In the genomic region with DNA sequence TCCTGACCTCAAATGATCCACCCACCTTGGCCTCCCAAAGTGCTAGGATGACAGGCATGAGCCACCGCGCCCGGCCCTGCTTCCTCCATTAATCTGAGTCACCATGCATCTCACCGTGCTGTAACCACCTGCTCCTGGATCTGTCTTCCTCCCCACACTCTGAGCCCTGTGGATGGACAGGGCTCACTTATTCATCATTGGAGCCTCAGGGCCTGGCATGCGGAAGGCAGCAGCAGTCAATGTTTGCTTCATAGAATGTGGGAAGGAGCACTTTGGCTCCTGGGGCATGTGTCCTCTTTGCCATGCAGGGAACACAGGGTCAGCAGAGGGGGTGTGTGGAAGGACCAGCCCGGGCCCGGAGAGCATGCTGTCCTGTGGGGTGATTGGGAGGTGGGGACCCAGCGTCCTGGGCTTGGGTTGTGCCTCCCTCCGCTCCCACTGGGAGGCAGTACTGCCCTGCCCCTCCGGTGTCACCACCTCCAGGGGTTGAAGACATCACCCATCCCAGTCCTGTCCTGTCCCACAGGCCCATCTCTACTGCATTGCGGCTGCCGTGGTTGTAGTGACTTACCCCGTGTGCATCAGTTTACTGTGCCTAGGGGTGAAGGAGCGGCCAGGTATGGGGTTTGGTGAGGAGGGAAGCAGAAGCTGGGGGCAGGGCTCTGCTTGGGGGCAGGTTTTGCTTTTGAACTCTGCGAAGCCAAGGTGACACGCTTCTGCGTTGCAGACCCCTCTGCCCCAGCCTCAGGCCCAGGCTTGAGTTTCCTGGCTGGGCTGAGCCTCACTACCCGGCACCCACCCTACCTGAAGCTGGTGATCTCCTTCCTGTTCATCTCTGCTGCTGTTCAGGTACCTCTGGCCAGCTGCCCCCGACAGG, we compare ENCODE assay signal across 8 cellular contexts. TPM values are rescaled to one million over a fixed set of nuclear protein-coding genes. Genes with fewer than 3 reads are reported as not detected.
DNase-seq lines count a peak whose midpoint lies in the region; ATAC-seq, FAIRE-seq and TF ChIP-seq lines count a peak whose summit lies in the region.

No MANE protein-coding gene starts in this region.

- H3K9ac ChIP-seq in astrocyte (ENCODE audit: low read length): no peak overlapping the region

- no peaks in the 10 kb centered on the region for H3K9me3 Mint-ChIP-seq in IgD-negative memory B cell
- H3K9me3 Mint-ChIP-seq in astrocyte (ENCODE audit: unreplicated experiment): no peaks in the 10 kb centered on the region
- H3K9me3 Mint-ChIP-seq in naive thymus-derived CD4-positive, alpha-beta T cell: no peaks in the 10 kb centered on the region

- no peak for FAIRE-seq in astrocyte (lab: Jason Lieb, UNC)

- DNase-seq in EH (ENCODE audit: low read depth): peak; percentile 22
- no peak for DNase-seq in astrocyte (ENCODE audit: low read depth)
- DNase-seq in naive thymus-derived CD4-positive, alpha-beta T cell: no peak
- DNase-seq in NCI-H748 treated with DMSO at 0.1 percent for 48 hours (lab: John Stamatoyannopoulos, UW): no peak
- no peak for DNase-seq in activated CD4-positive, CD25-positive, alpha-beta regulatory T cell (lab: John Stamatoyannopoulos, UW)

- no peak overlapping the region for H3K4me2 ChIP-seq in astrocyte (ENCODE audit: low read length)

- no peaks in the 10 kb centered on the region for H4K20me1 ChIP-seq in astrocyte (ENCODE audit: insufficient read depth, low read length)

- no peak overlapping the region for H2AFZ ChIP-seq in astrocyte (ENCODE audit: low read depth, low read length)

- no peaks in the 10 kb centered on the region for H3K9me3 ChIP-seq in astrocyte (ENCODE audit: insufficient read depth, low read depth, low read length)
- H3K9me3 ChIP-seq in naive thymus-derived CD4-positive, alpha-beta T cell (ENCODE audit: control insufficient read depth in 2 of 3, low read length in 3 of 3): no peaks in the 10 kb centered on the region

- POLR2A ChIA-PET in naive thymus-derived CD4-positive, alpha-beta T cell (lab: Charles Lee): no interaction called here

- CTCF ChIA-PET in naive thymus-derived CD4-positive, alpha-beta T cell (lab: Charles Lee): no interaction called here

- H3K4me1 Mint-ChIP-seq in IgD-negative memory B cell (no peaks in the 10 kb centered on the region), astrocyte (ENCODE audit: low read depth, unreplicated experiment) (peaks cover 4% of the 10 kb centered on the region)
- H3K4me1 Mint-ChIP-seq in naive thymus-derived CD4-positive, alpha-beta T cell: peaks cover 0 to 9% (median 0%) of the 10 kb centered on the region in 7 donors

- no peak for TF ChIP-seq CTCF in astrocyte (IDR thresholded peaks at IDR 0.05; ENCODE audit: insufficient read depth, low read depth, low read length)

- intact Hi-C loops in naive thymus-derived CD4-positive, alpha-beta T cell (cut with micrococcal nuclease): loop anchor here in 1 of 2 donors (1.0 kb wide), 1 partner anchor 63 kb away; the partner anchor contains the start of gene TP53I3

- peak; percentile 45 for ATAC-seq in naive thymus-derived CD4-positive, alpha-beta T cell
- no peak for ATAC-seq in GM18519 (IDR thresholded peaks at IDR 0.05; ENCODE audit: low FRiP score, unreplicated experiment)
- ATAC-seq in GM19455 (IDR thresholded peaks at IDR 0.05; ENCODE audit: unreplicated experiment): no peak

- H3K4me1 ChIP-seq in astrocyte (ENCODE audit: insufficient read depth, low read length): peaks cover 2% of the 10 kb centered on the region
- no peaks in the 10 kb centered on the region for H3K4me1 ChIP-seq in naive thymus-derived CD4-positive, alpha-beta T cell (ENCODE audit: control insufficient read depth in 2 of 2, insufficient read depth in 2 of 2, low read length in 2 of 2)

- peaks cover 2% of the 10 kb centered on the region for H3K36me3 ChIP-seq in astrocyte (ENCODE audit: insufficient read depth, low read length)
- H3K36me3 ChIP-seq in naive thymus-derived CD4-positive, alpha-beta T cell (ENCODE audit: control insufficient read depth in 2 of 3, insufficient read depth in 3 of 3, low read length in 3 of 3): peaks cover 0 to 37% (median 0%) of the 10 kb centered on the region in 3 experiments

- H3K4me3 Mint-ChIP-seq in IgD-negative memory B cell (no peak overlapping the region), astrocyte (ENCODE audit: unreplicated experiment) (no peak overlapping the region)
- no peak overlapping the region for H3K4me3 Mint-ChIP-seq in naive thymus-derived CD4-positive, alpha-beta T cell

- H3K27me3 Mint-ChIP-seq in IgD-negative memory B cell: no peaks in the 10 kb centered on the region
- no peaks in the 10 kb centered on the region for H3K27me3 Mint-ChIP-seq in astrocyte (ENCODE audit: low read depth, unreplicated experiment)
- H3K27me3 Mint-ChIP-seq in naive thymus-derived CD4-positive, alpha-beta T cell: no peaks in the 10 kb centered on the region

- H3K79me2 ChIP-seq in astrocyte (ENCODE audit: insufficient read depth, low read length): no peaks in the 10 kb centered on the region

- H3K4me3 ChIP-seq in astrocyte (ENCODE audit: insufficient read depth, low read depth, low read length): no peak overlapping the region
- H3K4me3 ChIP-seq in naive thymus-derived CD4-positive, alpha-beta T cell (ENCODE audit: low read length): no peak overlapping the region

- no peak overlapping the region for H3K27ac ChIP-seq in astrocyte (ENCODE audit: low read depth, low read length)
- no peak overlapping the region for H3K27ac ChIP-seq in naive thymus-derived CD4-positive, alpha-beta T cell (ENCODE audit: low read depth, low read length)

- no peaks in the 10 kb centered on the region for H3K27me3 ChIP-seq in astrocyte (ENCODE audit: insufficient read depth, low read length)
- no peaks in the 10 kb centered on the region for H3K27me3 ChIP-seq in naive thymus-derived CD4-positive, alpha-beta T cell (ENCODE audit: control insufficient read depth in 2 of 2, insufficient read depth in 2 of 2, low read length in 2 of 2)

- H3K36me3 Mint-ChIP-seq in IgD-negative memory B cell: peaks cover 7% of the 10 kb centered on the region
- peaks cover 10% of the 10 kb centered on the region for H3K36me3 Mint-ChIP-seq in astrocyte (ENCODE audit: low read depth, unreplicated experiment)
- H3K36me3 Mint-ChIP-seq in naive thymus-derived CD4-positive, alpha-beta T cell: peaks cover 0 to 17% (median 11%) of the 10 kb centered on the region in 5 donors

- peak overlapping the region in 2 of 3 donors; percentile 6 to 63 for H3K27ac Mint-ChIP-seq in IgD-negative memory B cell
- H3K27ac Mint-ChIP-seq in astrocyte (ENCODE audit: unreplicated experiment): peak overlapping the region; percentile 24
- H3K27ac Mint-ChIP-seq in naive thymus-derived CD4-positive, alpha-beta T cell: no peak overlapping the region

RNA-seq across cellular contexts. Expression of gene MFSD2B, which starts 11.5 kb away (rescaled TPM):
- polyA plus RNA-seq in IgD-negative memory B cell: not detected
- 0.10 and 0.34 TPM in 2 replicates for total RNA-seq in astrocyte
- total RNA-seq in naive thymus-derived CD4-positive, alpha-beta T cell: under 1 TPM in 2 of 5 experiments, not detected in 3; 0.22 to 0.76 TPM
- polyA plus RNA-seq in naive thymus-derived CD4-positive, alpha-beta T cell: not detected

RNA-seq across cellular contexts. Expression of gene WDCP, which starts 25.8 kb away (rescaled TPM):
- 5.8 TPM for polyA plus RNA-seq in IgD-negative memory B cell
- total RNA-seq in astrocyte: 10.3 and 17.4 TPM in 2 replicates
- 10 to 100 TPM in 3 of 5 experiments, 1 to 10 TPM in 2; 3.9 to 22.1 (median 17.8) TPM for total RNA-seq in naive thymus-derived CD4-positive, alpha-beta T cell
- 1 to 10 TPM; 4.4 to 9.4 TPM for polyA plus RNA-seq in naive thymus-derived CD4-positive, alpha-beta T cell

RNA-seq across cellular contexts. Expression of gene FKBP1B, which starts 28.2 kb away (rescaled TPM):
- 3.9 TPM for polyA plus RNA-seq in IgD-negative memory B cell
- 16.8 and 19.4 TPM in 2 replicates for total RNA-seq in astrocyte
- 1 to 10 TPM in 1 of 5 experiments, not detected in 4; 2.7 TPM for total RNA-seq in naive thymus-derived CD4-positive, alpha-beta T cell
- not detected for polyA plus RNA-seq in naive thymus-derived CD4-positive, alpha-beta T cell

RNA-seq across cellular contexts. Expression of gene SF3B6, which starts 54.8 kb away (rescaled TPM):
- polyA plus RNA-seq in IgD-negative memory B cell: 171 TPM
- 105 and 106 TPM in 2 replicates for total RNA-seq in astrocyte
- total RNA-seq in naive thymus-derived CD4-positive, alpha-beta T cell: 100 to 1,000 TPM in 1 of 5 experiments, 10 to 100 TPM in 4; 42.4 to 100 (median 49.7) TPM
- 100 to 1,000 TPM; 114 to 231 TPM for polyA plus RNA-seq in naive thymus-derived CD4-positive, alpha-beta T cell

Comparison
In these comparisons a context has a peak if more than half of its experiments do, and no peak if none do; other contexts are left out.
1. H3K27ac Mint-ChIP-seq: peak in IgD-negative memory B cell (2 of 3) and astrocyte (single experiment); none in naive thymus-derived CD4-positive, alpha-beta T cell (0 of 9).